In genomic region chr1:21378705-21379494, GRCh38 we compare ENCODE assay signal across 1 cellular context.
TF ChIP-seq lines count a peak whose summit lies in the region.

No MANE protein-coding gene starts in this region.

TF ChIP-seq in Ishikawa, 13 proteins besides CTCF, POLR2A, EP300 and RAD21 (continued from another document):
- TF ChIP-seq ZBTB7A (IDR thresholded peaks at IDR 0.05; ENCODE audit: low read depth) (no peak), TEAD4 (IDR thresholded peaks at IDR 0.05) (peak; percentile 67), TCF12 (IDR thresholded peaks at IDR 0.05; ENCODE audit: low read depth) (peak; percentile 55)
